In the genomic region with DNA sequence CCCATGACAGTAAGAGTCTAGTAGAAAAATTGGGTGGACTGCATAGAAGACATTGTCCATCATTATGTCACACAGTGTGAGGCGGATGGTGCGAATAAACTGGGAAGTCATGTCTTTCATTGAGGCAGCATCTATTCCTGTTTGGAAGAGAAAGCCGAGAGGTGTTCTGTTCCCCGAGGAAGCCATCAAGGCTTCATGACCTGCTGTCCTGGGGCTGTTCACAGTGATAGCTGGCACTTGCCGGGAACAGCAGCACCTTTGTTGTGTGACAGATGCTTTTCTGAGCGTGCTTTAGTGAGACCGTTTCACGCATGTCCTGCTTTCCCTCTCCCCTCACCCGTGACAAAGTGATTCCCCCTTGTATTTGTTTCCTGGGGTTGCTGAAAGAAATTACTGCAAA, we compare ENCODE assay signal across 17 cellular contexts.
"Had no signal": no experiment of that assay in that cellular context is flagged by ENCODE, and none has a peak within 500 bp of the region (broad histone marks: within the 10 kb centered on the region; RNA-seq: fewer than 3 reads in every experiment).

No MANE protein-coding gene starts in this region.

- H3K9me3 ChIP-seq: body of pancreas, left lung, suprapubic skin, transverse colon had no signal

- ATAC-seq: activated CD4-positive, alpha-beta T cell treated with anti-CD3 and anti-CD28 coated beads for 36 hours; body of pancreas; foreskin keratinocyte; left lung; stimulated activated naive CD8-positive, alpha-beta T cell treated with anti-CD3 and anti-CD28 coated beads, Interleukin-15, amount 100 ng/mL, for 72 hours; WTC11 had no signal

- H3K4me3 ChIP-seq: body of pancreas, dorsolateral prefrontal cortex, left lung, SK-N-MC, suprapubic skin, transverse colon had no signal

- DNase-seq: activated CD4-positive, alpha-beta memory T cell treated with anti-CD3 and anti-CD28 coated beads, Interleukin-2, amount 10 ng/mL, durations not matched to agents 7 days and 5 days; activated CD4-positive, alpha-beta T cell treated with anti-CD3 and anti-CD28 coated beads for 36 hours; activated naive CD4-positive, alpha-beta T cell; foreskin keratinocyte; hypothalamus; mammary epithelial cell; nephron progenitor cell; nucleus accumbens; stimulated activated naive CD8-positive, alpha-beta T cell treated with anti-CD3 and anti-CD28 coated beads, Interleukin-15, amount 100 ng/mL, for 72 hours; transverse colon had no signal

- H3K36me3 ChIP-seq: transverse colon had no signal

- H3K27me3 ChIP-seq: body of pancreas, dorsolateral prefrontal cortex, left lung, suprapubic skin, transverse colon had no signal

- FAIRE-seq: keratinocyte had no signal

- H3K27ac ChIP-seq: body of pancreas, dorsolateral prefrontal cortex, foreskin keratinocyte, left lung, SK-N-MC, suprapubic skin, transverse colon had no signal
